1 cellular context compared by ENCODE assay signal in genomic region chr4:85591361-85592098, GRCh38.
TF ChIP-seq lines count a peak whose summit lies in the region.

No MANE protein-coding gene starts in this region.

TF ChIP-seq in HepG2, 621 proteins besides CTCF, POLR2A, EP300 and RAD21 (continued from another document):
- TF ChIP-seq, protein P1, sequence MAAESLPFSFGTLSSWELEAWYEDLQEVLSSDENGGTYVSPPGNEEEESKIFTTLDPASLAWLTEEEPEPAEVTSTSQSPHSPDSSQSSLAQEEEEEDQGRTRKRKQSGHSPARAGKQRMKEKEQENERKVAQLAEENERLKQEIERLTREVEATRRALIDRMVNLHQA (CRISPR knock-in tag; IDR thresholded peaks at IDR 0.05): no peak
- TF ChIP-seq ZNF567 (CRISPR knock-in tag; IDR thresholded peaks at IDR 0.05; ENCODE audit: borderline replicate concordance) (no peak), ZNF501 (CRISPR knock-in tag; IDR thresholded peaks at IDR 0.05) (no peak), ZNF274 (CRISPR knock-in tag; IDR thresholded peaks at IDR 0.05) (no peak), CENPX (CRISPR knock-in tag; IDR thresholded peaks at IDR 0.05) (no peak)
- TF ChIP-seq, protein P2, sequence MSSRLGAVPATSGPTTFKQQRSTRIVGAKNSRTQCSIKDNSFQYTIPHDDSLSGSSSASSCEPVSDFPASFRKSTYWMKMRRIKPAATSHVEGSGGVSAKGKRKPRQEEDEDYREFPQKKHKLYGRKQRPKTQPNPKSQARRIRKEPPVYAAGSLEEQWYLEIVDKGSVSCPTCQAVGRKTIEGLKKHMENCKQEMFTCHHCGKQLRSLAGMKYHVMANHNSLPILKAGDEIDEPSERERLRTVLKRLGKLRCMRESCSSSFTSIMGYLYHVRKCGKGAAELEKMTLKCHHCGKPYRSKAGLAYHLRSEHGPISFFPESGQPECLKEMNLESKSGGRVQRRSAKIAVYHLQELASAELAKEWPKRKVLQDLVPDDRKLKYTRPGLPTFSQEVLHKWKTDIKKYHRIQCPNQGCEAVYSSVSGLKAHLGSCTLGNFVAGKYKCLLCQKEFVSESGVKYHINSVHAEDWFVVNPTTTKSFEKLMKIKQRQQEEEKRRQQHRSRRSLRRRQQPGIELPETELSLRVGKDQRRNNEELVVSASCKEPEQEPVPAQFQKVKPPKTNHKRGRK (CRISPR knock-in tag; IDR thresholded peaks at IDR 0.05): no peak
